1 cellular context compared by ENCODE assay signal in the genomic region with DNA sequence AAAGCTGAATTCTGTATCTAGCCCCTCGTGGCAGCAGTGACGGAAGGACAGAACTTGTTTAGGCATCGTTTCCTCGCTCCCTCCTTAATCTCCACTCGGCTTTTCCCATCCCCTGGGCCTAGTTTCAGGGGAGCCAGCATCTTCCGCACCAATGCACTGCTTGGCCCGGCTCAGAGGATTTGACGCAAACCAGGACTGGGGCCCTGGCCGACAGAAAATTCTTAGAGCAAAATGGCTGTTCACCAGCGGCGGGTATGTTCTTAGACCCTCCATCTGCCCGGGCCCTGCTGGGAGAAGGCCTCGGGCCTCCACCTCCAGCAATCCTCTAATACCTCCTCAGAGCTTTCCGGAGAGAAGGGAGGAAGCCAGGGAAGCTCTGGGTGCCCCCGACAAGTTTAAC.
TF ChIP-seq lines count a peak whose summit lies in the region.

No MANE protein-coding gene starts in this region.

TF ChIP-seq in WTC11, 78 proteins besides CTCF, POLR2A, EP300 and RAD21:
- no peak for TF ChIP-seq ERG (CRISPR knock-in tag; IDR thresholded peaks at IDR 0.05)
- TF ChIP-seq IRF1 (CRISPR knock-in tag; IDR thresholded peaks at IDR 0.05) = no peak
- TF ChIP-seq, protein P1, sequence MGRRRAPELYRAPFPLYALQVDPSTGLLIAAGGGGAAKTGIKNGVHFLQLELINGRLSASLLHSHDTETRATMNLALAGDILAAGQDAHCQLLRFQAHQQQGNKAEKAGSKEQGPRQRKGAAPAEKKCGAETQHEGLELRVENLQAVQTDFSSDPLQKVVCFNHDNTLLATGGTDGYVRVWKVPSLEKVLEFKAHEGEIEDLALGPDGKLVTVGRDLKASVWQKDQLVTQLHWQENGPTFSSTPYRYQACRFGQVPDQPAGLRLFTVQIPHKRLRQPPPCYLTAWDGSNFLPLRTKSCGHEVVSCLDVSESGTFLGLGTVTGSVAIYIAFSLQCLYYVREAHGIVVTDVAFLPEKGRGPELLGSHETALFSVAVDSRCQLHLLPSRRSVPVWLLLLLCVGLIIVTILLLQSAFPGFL (CRISPR knock-in tag; IDR thresholded peaks at IDR 0.05; ENCODE audit: borderline replicate concordance) = no peak
- no peak for TF ChIP-seq NR1H2 (CRISPR knock-in tag; IDR thresholded peaks at IDR 0.05)
- no peak for TF ChIP-seq ZNF423 (CRISPR knock-in tag; IDR thresholded peaks at IDR 0.05)
- TF ChIP-seq GABPB1 (CRISPR knock-in tag; IDR thresholded peaks at IDR 0.05) = no peak
- TF ChIP-seq ZBTB21 (CRISPR knock-in tag; IDR thresholded peaks at IDR 0.05; ENCODE audit: borderline replicate concordance) = no peak
- no peak for TF ChIP-seq MYBL2 (CRISPR knock-in tag; IDR thresholded peaks at IDR 0.05)
- no peak for TF ChIP-seq TCF7 (CRISPR knock-in tag; IDR thresholded peaks at IDR 0.05; ENCODE audit: low read depth)
- TF ChIP-seq, protein P2, sequence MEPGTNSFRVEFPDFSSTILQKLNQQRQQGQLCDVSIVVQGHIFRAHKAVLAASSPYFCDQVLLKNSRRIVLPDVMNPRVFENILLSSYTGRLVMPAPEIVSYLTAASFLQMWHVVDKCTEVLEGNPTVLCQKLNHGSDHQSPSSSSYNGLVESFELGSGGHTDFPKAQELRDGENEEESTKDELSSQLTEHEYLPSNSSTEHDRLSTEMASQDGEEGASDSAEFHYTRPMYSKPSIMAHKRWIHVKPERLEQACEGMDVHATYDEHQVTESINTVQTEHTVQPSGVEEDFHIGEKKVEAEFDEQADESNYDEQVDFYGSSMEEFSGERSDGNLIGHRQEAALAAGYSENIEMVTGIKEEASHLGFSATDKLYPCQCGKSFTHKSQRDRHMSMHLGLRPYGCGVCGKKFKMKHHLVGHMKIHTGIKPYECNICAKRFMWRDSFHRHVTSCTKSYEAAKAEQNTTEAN (CRISPR knock-in tag; IDR thresholded peaks at IDR 0.05) = no peak
